In genomic region chr9:109574061-109574882, GRCh38 we compare ENCODE assay signal across 9 cellular contexts.
DNase-seq lines count a peak whose midpoint lies in the region; ATAC-seq and TF ChIP-seq lines count a peak whose summit lies in the region.
"Had no signal": no experiment of that assay in that cellular context is flagged by ENCODE, and none has a peak within 500 bp of the region (broad histone marks: within the 10 kb centered on the region; RNA-seq: fewer than 3 reads in every experiment).

No MANE protein-coding gene starts in this region.

- H3K36me3 ChIP-seq in ascending aorta (no peaks in the 10 kb centered on the region), hepatocyte (replicated peaks; ENCODE audit: insufficient read depth, low read depth) (no peaks in the 10 kb centered on the region)

- intact Hi-C loops in activated CD4-positive, alpha-beta T cell treated with anti-CD3 and anti-CD28 coated beads, Interleukin-2, amount 10 ng/mL, durations not matched to agents 24 days and 14 days (cut with micrococcal nuclease): loop anchor here (1.0 to 10.0 kb wide), 3 partner anchors 244 to 643 kb away; no protein-coding TSS in a partner anchor
- intact Hi-C loops in ascending aorta (cut with DNase I): loop anchor here (1.0 to 10.0 kb wide), 2 partner anchors 79 to 311 kb away; no protein-coding TSS in a partner anchor

- H3K27ac ChIP-seq in ascending aorta: no peak overlapping the region
- H3K27ac ChIP-seq in hepatocyte: no peak overlapping the region

- no peak overlapping the region for H3K4me2 ChIP-seq in hepatocyte

- TF ChIP-seq CTCF in ascending aorta (IDR thresholded peaks at IDR 0.05) (peak; percentile 64 to 79 (median 77)), hepatocyte (IDR thresholded peaks at IDR 0.05; ENCODE audit: poor library complexity) (peak; percentile 81)

- WGBS in hepatocyte (ENCODE audit: low lambda C conversion rate, missing lambda C conversion rate): 4% methylated on average over 2 of the region's 2 CpGs

- H3K27me3 ChIP-seq in ascending aorta: no peaks in the 10 kb centered on the region
- H3K27me3 ChIP-seq in hepatocyte: peaks cover 4% of the 10 kb centered on the region

- H3K9me2 ChIP-seq in hepatocyte (replicated peaks; ENCODE audit: insufficient read depth): no peaks in the 10 kb centered on the region

- H3K4me3 Mint-ChIP-seq in activated CD4-positive, alpha-beta T cell treated with anti-CD3 and anti-CD28 coated beads, Interleukin-2, amount 10 ng/mL, durations not matched to agents 24 days and 14 days: no peak overlapping the region
- H3K4me3 Mint-ChIP-seq: dendritic cell treated with granulocyte-macrophage colony-stimulating factor and Interleukin-4, amounts not matched to agents 40 ng/mL and 50 ng/mL, for 4 days had no signal

- ATAC-seq in HG02973 (IDR thresholded peaks at IDR 0.05; ENCODE audit: unreplicated experiment) (peak; percentile 78), GM19328 (IDR thresholded peaks at IDR 0.05; ENCODE audit: unreplicated experiment) (no peak)

- no peaks in the 10 kb centered on the region for H3K4me1 ChIP-seq in ascending aorta
- H3K4me1 ChIP-seq in hepatocyte (ENCODE audit: insufficient read depth): no peaks in the 10 kb centered on the region

- DNase-seq in activated CD4-positive, alpha-beta T cell treated with anti-CD3 and anti-CD28 coated beads, Interleukin-2, amount 10 ng/mL, durations not matched to agents 24 days and 14 days: peak; percentile 79
- DNase-seq in activated CD4-positive, alpha-beta T cell treated with anti-CD3 and anti-CD28 coated beads for 1 hour: no peak
- DNase-seq in NCI-H345 treated with DMSO at 0.1 percent for 48 hours (lab: John Stamatoyannopoulos, UW; ENCODE audit: unreplicated experiment): peak; percentile 63
- DNase-seq in ascending aorta (ENCODE audit: low spot score in 2 of 2): no peak
- DNase-seq in hepatocyte (ENCODE audit: low spot score): peak; percentile 82
- DNase-seq in stromal cell of bone marrow (ENCODE audit: low read depth): peak; percentile 49

- H3K4me3 ChIP-seq in ascending aorta (no peak overlapping the region), hepatocyte (no peak overlapping the region)

- H3K9me3 ChIP-seq in ascending aorta: no peaks in the 10 kb centered on the region
- H3K9me3 ChIP-seq in hepatocyte (ENCODE audit: low read depth): no peaks in the 10 kb centered on the region

- H2AFZ ChIP-seq in hepatocyte: no peak overlapping the region

- no peaks in the 10 kb centered on the region for H3K4me1 Mint-ChIP-seq in activated CD4-positive, alpha-beta T cell treated with anti-CD3 and anti-CD28 coated beads, Interleukin-2, amount 10 ng/mL, durations not matched to agents 24 days and 14 days

- H3K27me3 Mint-ChIP-seq in activated CD4-positive, alpha-beta T cell treated with anti-CD3 and anti-CD28 coated beads, Interleukin-2, amount 10 ng/mL, durations not matched to agents 24 days and 14 days: peaks cover 30% of the 10 kb centered on the region

- H3K27ac Mint-ChIP-seq in activated CD4-positive, alpha-beta T cell treated with anti-CD3 and anti-CD28 coated beads, Interleukin-2, amount 10 ng/mL, durations not matched to agents 24 days and 14 days: no peak overlapping the region
- H3K27ac Mint-ChIP-seq: dendritic cell treated with granulocyte-macrophage colony-stimulating factor and Interleukin-4, amounts not matched to agents 40 ng/mL and 50 ng/mL, for 4 days had no signal

- H4K20me1 ChIP-seq in hepatocyte (ENCODE audit: insufficient read depth, poor library complexity, severe bottlenecking): no peaks in the 10 kb centered on the region

- H3K36me3 Mint-ChIP-seq in activated CD4-positive, alpha-beta T cell treated with anti-CD3 and anti-CD28 coated beads, Interleukin-2, amount 10 ng/mL, durations not matched to agents 24 days and 14 days (ENCODE audit: low read depth): no peaks in the 10 kb centered on the region

- H3K9me3 Mint-ChIP-seq in activated CD4-positive, alpha-beta T cell treated with anti-CD3 and anti-CD28 coated beads, Interleukin-2, amount 10 ng/mL, durations not matched to agents 24 days and 14 days: no peaks in the 10 kb centered on the region
- H3K9me3 Mint-ChIP-seq: dendritic cell treated with granulocyte-macrophage colony-stimulating factor and Interleukin-4, amounts not matched to agents 40 ng/mL and 50 ng/mL, for 4 days had no signal

- no peaks in the 10 kb centered on the region for H3K79me2 ChIP-seq in hepatocyte

Comparison
In these comparisons a context has a peak if more than half of its experiments do, and no peak if none do; other contexts are left out.
1. DNase-seq: peak in activated CD4-positive, alpha-beta T cell treated with anti-CD3 and anti-CD28 coated beads, Interleukin-2, amount 10 ng/mL, durations not matched to agents 24 days and 14 days (single experiment), NCI-H345 treated with DMSO at 0.1 percent for 48 hours (single experiment), hepatocyte (single experiment) and stromal cell of bone marrow (single experiment); none in activated CD4-positive, alpha-beta T cell treated with anti-CD3 and anti-CD28 coated beads for 1 hour (single experiment) and ascending aorta (0 of 2).